ENCODE assay signal across 1 cellular context in the genomic region with DNA sequence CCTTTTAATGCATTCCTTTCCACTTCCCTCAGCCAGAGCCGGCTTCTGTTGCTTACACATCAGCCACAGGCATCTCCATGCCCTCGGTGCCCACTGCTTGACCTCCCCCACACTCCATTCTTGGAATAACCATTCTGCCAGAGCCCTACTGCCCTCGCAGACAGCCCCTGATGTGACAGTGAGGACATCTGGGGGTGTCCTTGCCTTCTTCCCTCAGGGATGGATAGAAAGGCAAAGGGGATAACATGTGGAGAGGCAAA.
TF ChIP-seq lines count a peak whose summit lies in the region.

No MANE protein-coding gene starts in this region.

TF ChIP-seq in IMR-90, 13 proteins besides CTCF, POLR2A, EP300 and RAD21 (continued from another document):
- TF ChIP-seq, protein P1, sequence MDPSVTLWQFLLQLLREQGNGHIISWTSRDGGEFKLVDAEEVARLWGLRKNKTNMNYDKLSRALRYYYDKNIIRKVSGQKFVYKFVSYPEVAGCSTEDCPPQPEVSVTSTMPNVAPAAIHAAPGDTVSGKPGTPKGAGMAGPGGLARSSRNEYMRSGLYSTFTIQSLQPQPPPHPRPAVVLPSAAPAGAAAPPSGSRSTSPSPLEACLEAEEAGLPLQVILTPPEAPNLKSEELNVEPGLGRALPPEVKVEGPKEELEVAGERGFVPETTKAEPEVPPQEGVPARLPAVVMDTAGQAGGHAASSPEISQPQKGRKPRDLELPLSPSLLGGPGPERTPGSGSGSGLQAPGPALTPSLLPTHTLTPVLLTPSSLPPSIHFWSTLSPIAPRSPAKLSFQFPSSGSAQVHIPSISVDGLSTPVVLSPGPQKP (IDR thresholded peaks at IDR 0.05; ENCODE audit: borderline replicate concordance, low read depth, low read length), result no peak
- TF ChIP-seq CHD1 (IDR thresholded peaks at IDR 0.05; ENCODE audit: low read depth, low read length) (no peak), FOS (IDR thresholded peaks at IDR 0.05; ENCODE audit: low read depth, low read length) (no peak), MAFK (IDR thresholded peaks at IDR 0.05; ENCODE audit: low read depth, low read length) (no peak), RCOR1 (IDR thresholded peaks at IDR 0.05; ENCODE audit: insufficient replicate concordance, low read length) (no peak)
